17 cellular contexts compared by ENCODE assay signal in the genomic region with DNA sequence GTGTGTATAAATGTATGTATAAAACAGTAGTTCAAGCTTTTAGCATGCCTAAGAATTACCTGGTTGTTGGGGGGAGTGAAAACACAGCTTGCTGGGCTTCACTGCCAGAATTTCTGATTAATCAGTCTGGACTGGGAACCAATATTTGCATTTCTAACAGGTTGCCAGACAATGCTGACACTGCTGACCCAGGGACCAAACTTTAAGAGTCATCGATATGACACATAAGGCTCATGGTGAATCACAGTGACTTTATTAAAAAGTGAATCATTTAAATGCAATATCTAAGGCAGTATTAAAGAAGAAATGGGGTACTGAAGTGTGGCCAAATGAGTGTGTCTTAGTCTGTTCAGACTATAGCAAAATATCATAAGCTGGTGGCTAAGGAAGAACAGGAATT.
"Had no signal": no experiment of that assay in that cellular context is flagged by ENCODE, and none has a peak within 500 bp of the region (broad histone marks: within the 10 kb centered on the region; RNA-seq: fewer than 3 reads in every experiment).

No MANE protein-coding gene starts in this region.

- H3K4me3 Mint-ChIP-seq: activated B cell treated with CpG ODN at 0.5 μM for 24 hours; activated CD4-positive, alpha-beta T cell treated with anti-CD3 and anti-CD28 coated beads, Interleukin-2, amount 10 ng/mL, durations not matched to agents 24 days and 14 days; activated naive CD8-positive, alpha-beta T cell treated with anti-CD3 and anti-CD28 coated beads, Interleukin-2, amount 50 U/mL, for 24 hours; activated T-helper 1 cell treated with anti-CD3 and anti-CD28 coated beads, Interleukin-12 subunit alpha, Interleukin-12 subunit beta, Interleukin-2, Interleukin-4 antibody, amounts not matched to agents 30 ng/mL and 10 ng/mL and 1 ng/mL, durations not matched to agents 14 hours and 24 hours and 36 hours; mesothelial cell of epicardium; neural progenitor cell; stimulated activated effector memory CD8-positive, alpha-beta T cell treated with anti-CD3 and anti-CD28 coated beads, Interleukin-12 subunit alpha, Interleukin-12 subunit beta, amount 100 ng/mL, for 72 hours had no signal

- H3K9me3 ChIP-seq: ascending aorta, colonic mucosa had no signal

- H3K36me3 ChIP-seq: ascending aorta, colonic mucosa, heart right ventricle, neural progenitor cell had no signal

- H3K4me1 ChIP-seq: ascending aorta, colonic mucosa, parathyroid adenoma had no signal

- H3K36me3 Mint-ChIP-seq: neural progenitor cell; stimulated activated effector memory CD8-positive, alpha-beta T cell treated with anti-CD3 and anti-CD28 coated beads, Interleukin-12 subunit alpha, Interleukin-12 subunit beta, amount 100 ng/mL, for 72 hours had no signal

- H3K9me3 Mint-ChIP-seq: activated CD4-positive, alpha-beta T cell treated with anti-CD3 and anti-CD28 coated beads, Interleukin-2, amount 10 ng/mL, durations not matched to agents 24 days and 14 days had no signal

- H3K4me1 Mint-ChIP-seq: activated B cell treated with CpG ODN at 0.5 μM for 24 hours; activated CD4-positive, alpha-beta T cell treated with anti-CD3 and anti-CD28 coated beads, Interleukin-2, amount 10 ng/mL, durations not matched to agents 24 days and 14 days; activated naive CD8-positive, alpha-beta T cell treated with anti-CD3 and anti-CD28 coated beads, Interleukin-2, amount 50 U/mL, for 24 hours; mesothelial cell of epicardium; neural progenitor cell; stimulated activated effector memory CD8-positive, alpha-beta T cell treated with anti-CD3 and anti-CD28 coated beads, Interleukin-12 subunit alpha, Interleukin-12 subunit beta, amount 100 ng/mL, for 72 hours had no signal

- DNase-seq: activated B cell treated with CpG ODN at 0.5 μM for 24 hours; activated CD4-positive, alpha-beta T cell treated with anti-CD3 and anti-CD28 coated beads, Interleukin-2, amount 10 ng/mL, durations not matched to agents 24 days and 14 days; activated naive CD4-positive, alpha-beta T cell; activated naive CD8-positive, alpha-beta T cell treated with anti-CD3 and anti-CD28 coated beads, Interleukin-2, amount 50 U/mL, for 24 hours; caudate nucleus; colonic mucosa; effector CD8-positive, alpha-beta T cell; foreskin melanocyte; heart right ventricle; small intestine; trophoblast cell had no signal

- H3K27ac Mint-ChIP-seq: activated B cell treated with CpG ODN at 0.5 μM for 24 hours; activated CD4-positive, alpha-beta T cell treated with anti-CD3 and anti-CD28 coated beads, Interleukin-2, amount 10 ng/mL, durations not matched to agents 24 days and 14 days; activated naive CD8-positive, alpha-beta T cell treated with anti-CD3 and anti-CD28 coated beads, Interleukin-2, amount 50 U/mL, for 24 hours; activated T-helper 1 cell treated with anti-CD3 and anti-CD28 coated beads, Interleukin-12 subunit alpha, Interleukin-12 subunit beta, Interleukin-2, Interleukin-4 antibody, amounts not matched to agents 30 ng/mL and 10 ng/mL and 1 ng/mL, durations not matched to agents 14 hours and 24 hours and 36 hours; mesothelial cell of epicardium; neural progenitor cell; stimulated activated effector memory CD8-positive, alpha-beta T cell treated with anti-CD3 and anti-CD28 coated beads, Interleukin-12 subunit alpha, Interleukin-12 subunit beta, amount 100 ng/mL, for 72 hours had no signal

- H3K4me3 ChIP-seq: ascending aorta, colonic mucosa, heart right ventricle, neural progenitor cell had no signal

- H3K27me3 ChIP-seq: ascending aorta, colonic mucosa, heart right ventricle, neural progenitor cell had no signal

- ATAC-seq: activated naive CD8-positive, alpha-beta T cell treated with anti-CD3 and anti-CD28 coated beads, Interleukin-2, amount 50 U/mL, for 24 hours; heart right ventricle; stimulated activated effector memory CD8-positive, alpha-beta T cell treated with anti-CD3 and anti-CD28 coated beads, Interleukin-12 subunit alpha, Interleukin-12 subunit beta, amount 100 ng/mL, for 72 hours had no signal

- H3K27ac ChIP-seq: ascending aorta, colonic mucosa, heart right ventricle, neural progenitor cell, parathyroid adenoma had no signal

- H3K27me3 Mint-ChIP-seq: activated B cell treated with CpG ODN at 0.5 μM for 24 hours; activated CD4-positive, alpha-beta T cell treated with anti-CD3 and anti-CD28 coated beads, Interleukin-2, amount 10 ng/mL, durations not matched to agents 24 days and 14 days; activated naive CD8-positive, alpha-beta T cell treated with anti-CD3 and anti-CD28 coated beads, Interleukin-2, amount 50 U/mL, for 24 hours had no signal
